ENCODE assay signal across 13 cellular contexts in genomic region chr10:10007972-10008371, GRCh38.
A peak's percentile ranks its signal among the peaks of the same experiment; 100 is the strongest.
DNase-seq lines count a peak whose midpoint lies in the region; ATAC-seq and TF ChIP-seq lines count a peak whose summit lies in the region.
"Had no signal": no experiment of that assay in that cellular context is flagged by ENCODE, and none has a peak within 500 bp of the region (broad histone marks: within the 10 kb centered on the region; RNA-seq: fewer than 3 reads in every experiment).

No MANE protein-coding gene starts in this region.

- no peak overlapping the region for H3K27ac Mint-ChIP-seq in stimulated activated effector memory CD8-positive, alpha-beta T cell treated with anti-CD3 and anti-CD28 coated beads, Interleukin-12 subunit alpha, Interleukin-12 subunit beta, amount 100 ng/mL, for 72 hours
- H3K27ac Mint-ChIP-seq: activated T-helper 2 cell treated with anti-CD3 and anti-CD28 coated beads, Interferon-gamma antibody, Interleukin-2, Interleukin-4, amounts not matched to agents 10 μg/mL and 5 μg/mL and 100 μg/mL, durations not matched to agents 14 hours and 24 hours and 36 hours; CD4-positive, alpha-beta memory T cell had no signal

- H3K4me3 Mint-ChIP-seq in stimulated activated effector memory CD8-positive, alpha-beta T cell treated with anti-CD3 and anti-CD28 coated beads, Interleukin-12 subunit alpha, Interleukin-12 subunit beta, amount 100 ng/mL, for 72 hours = no peak overlapping the region
- H3K4me3 Mint-ChIP-seq: CD4-positive, alpha-beta memory T cell had no signal

- intact Hi-C loops in posterior vena cava (cut with DNase I) = no loop called here

- no peaks in the 10 kb centered on the region for H3K4me1 Mint-ChIP-seq in stimulated activated effector memory CD8-positive, alpha-beta T cell treated with anti-CD3 and anti-CD28 coated beads, Interleukin-12 subunit alpha, Interleukin-12 subunit beta, amount 100 ng/mL, for 72 hours
- H3K4me1 Mint-ChIP-seq: CD4-positive, alpha-beta memory T cell had no signal

- DNase-seq in MG63 = peak; percentile 55
- DNase-seq in choroid plexus epithelial cell (ENCODE audit: low read depth) = peak; percentile 4
- no peak for DNase-seq in stimulated activated effector memory CD8-positive, alpha-beta T cell treated with anti-CD3 and anti-CD28 coated beads, Interleukin-12 subunit alpha, Interleukin-12 subunit beta, amount 100 ng/mL, for 72 hours (ENCODE audit: low spot score in 2 of 2)
- DNase-seq in posterior vena cava (ENCODE audit: low spot score) = no peak
- DNase-seq in cerebellar nuclear complex (lab: John Stamatoyannopoulos, UW) = no peak
- DNase-seq in activated naive CD4-positive, alpha-beta T cell treated with anti-CD3 and anti-CD28 coated beads, Interleukin-2, amount 50 U/mL, for 16 hours = no peak
- DNase-seq: activated CD8-positive, alpha-beta memory T cell treated with anti-CD3 and anti-CD28 coated beads for 24 hours; CD4-positive, alpha-beta memory T cell; colonic mucosa; kidney glomerular epithelial cell; NCI-H1092 had no signal

- no peak overlapping the region for H3K4me3 ChIP-seq in MG63
- H3K4me3 ChIP-seq in choroid plexus epithelial cell (ENCODE audit: low read depth, low read length) = no peak overlapping the region
- H3K4me3 ChIP-seq: colonic mucosa had no signal

- TF ChIP-seq CTCF in choroid plexus epithelial cell (conservative IDR thresholded peaks at IDR 0.05; ENCODE audit: low read depth, low read length) = no peak

- peaks cover 4% of the 10 kb centered on the region for H3K9me3 Mint-ChIP-seq in stimulated activated effector memory CD8-positive, alpha-beta T cell treated with anti-CD3 and anti-CD28 coated beads, Interleukin-12 subunit alpha, Interleukin-12 subunit beta, amount 100 ng/mL, for 72 hours
- H3K9me3 Mint-ChIP-seq: activated T-helper 2 cell treated with anti-CD3 and anti-CD28 coated beads, Interferon-gamma antibody, Interleukin-2, Interleukin-4, amounts not matched to agents 10 μg/mL and 5 μg/mL and 100 μg/mL, durations not matched to agents 14 hours and 24 hours and 36 hours; CD4-positive, alpha-beta memory T cell had no signal

- H3K27me3 ChIP-seq in MG63 = no peaks in the 10 kb centered on the region
- H3K27me3 ChIP-seq: colonic mucosa had no signal

- no peaks in the 10 kb centered on the region for H3K9me3 ChIP-seq in MG63
- H3K9me3 ChIP-seq: colonic mucosa had no signal

- H3K36me3 Mint-ChIP-seq in stimulated activated effector memory CD8-positive, alpha-beta T cell treated with anti-CD3 and anti-CD28 coated beads, Interleukin-12 subunit alpha, Interleukin-12 subunit beta, amount 100 ng/mL, for 72 hours = no peaks in the 10 kb centered on the region
- H3K36me3 Mint-ChIP-seq: CD4-positive, alpha-beta memory T cell had no signal

- peak; percentile 97 for ATAC-seq in GM21360 (IDR thresholded peaks at IDR 0.05; ENCODE audit: unreplicated experiment)
- peak; percentile 24 for ATAC-seq in stimulated activated effector memory CD8-positive, alpha-beta T cell treated with anti-CD3 and anti-CD28 coated beads, Interleukin-12 subunit alpha, Interleukin-12 subunit beta, amount 100 ng/mL, for 72 hours

- no peaks in the 10 kb centered on the region for H3K36me3 ChIP-seq in MG63
- H3K36me3 ChIP-seq: colonic mucosa had no signal

Comparison
In these comparisons a context has a peak if more than half of its experiments do, and no peak if none do; other contexts are left out.
1. DNase-seq: peak in MG63 (single experiment) and choroid plexus epithelial cell (single experiment); none in stimulated activated effector memory CD8-positive, alpha-beta T cell treated with anti-CD3 and anti-CD28 coated beads, Interleukin-12 subunit alpha, Interleukin-12 subunit beta, amount 100 ng/mL, for 72 hours (0 of 2), posterior vena cava (single experiment), cerebellar nuclear complex (0 of 2) and activated naive CD4-positive, alpha-beta T cell treated with anti-CD3 and anti-CD28 coated beads, Interleukin-2, amount 50 U/mL, for 16 hours (single experiment).